Comparison of ENCODE assay signal across 8 cellular contexts in the genomic region with DNA sequence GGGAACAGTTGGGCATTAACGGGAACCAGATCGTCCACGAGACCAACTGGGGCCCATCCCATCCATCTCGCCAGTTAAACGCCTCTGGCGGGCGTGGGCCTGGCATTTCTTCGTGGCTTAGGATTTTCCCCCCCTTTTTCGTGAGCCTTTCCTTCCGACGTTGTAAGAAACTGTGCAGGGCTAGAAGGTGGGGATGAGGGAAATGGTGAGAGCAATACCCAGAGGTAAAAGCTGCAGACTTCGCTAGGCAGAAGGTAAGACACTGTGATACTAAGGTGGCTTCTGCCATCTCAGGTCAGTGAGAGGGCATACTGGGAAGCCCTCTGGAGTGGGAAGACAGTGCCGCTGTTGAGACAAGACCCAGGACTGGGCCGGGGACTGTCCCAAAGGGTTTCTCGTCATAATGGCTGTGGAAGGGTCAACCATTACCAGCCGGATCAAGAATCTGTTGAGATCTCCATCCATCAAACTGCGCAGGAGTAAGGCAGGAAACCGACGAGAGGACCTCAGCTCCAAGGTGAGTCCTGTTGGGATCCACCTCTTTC. TPM values are rescaled to one million over a fixed set of nuclear protein-coding genes. Genes with fewer than 3 reads are reported as not detected.
DNase-seq lines count a peak whose midpoint lies in the region; ATAC-seq and TF ChIP-seq lines count a peak whose summit lies in the region.

No MANE protein-coding gene starts in this region.

- H3K4me3 ChIP-seq in A673 (ENCODE audit: low read depth, low read length, poor library complexity, severe bottlenecking) (peak overlapping the region; percentile 65), HFF-Myc (replicated peaks; ENCODE audit: low read depth, low read length) (peak overlapping the region; percentile 56), iPS-18c (ENCODE audit: insufficient read depth, low read depth, low read length) (peak overlapping the region; percentile 78)

- CTCF ChIA-PET in A673 (lab: Charles Lee): interaction anchor here (0.5 to 3.9 kb wide), 6 partner anchors 36 to 1014 kb away, joined by 3 to 48 read pairs (median 4); no protein-coding TSS in a partner anchor

- no peak for ATAC-seq in activated naive CD4-positive, alpha-beta T cell treated with anti-CD3 and anti-CD28 coated beads, Interleukin-2, amount 50 U/mL, for 72 hours
- ATAC-seq in stimulated activated naive CD8-positive, alpha-beta T cell treated with anti-CD3 and anti-CD28 coated beads, Interleukin-15, Interleukin-2, amounts not matched to agents 100 U/mL and 50 U/mL, for 24 hours: no peak
- no peak for ATAC-seq in HG03025 (IDR thresholded peaks at IDR 0.05; ENCODE audit: low FRiP score, unreplicated experiment)
- ATAC-seq in GM18861 (IDR thresholded peaks at IDR 0.05; ENCODE audit: unreplicated experiment): no peak

- TF ChIP-seq CTCF in A673 (conservative IDR thresholded peaks at IDR 0.05; ENCODE audit: low read depth, low read length): no peak
- no peak for TF ChIP-seq CTCF in HFF-Myc (IDR thresholded peaks at IDR 0.05; ENCODE audit: low read depth, low read length, missing control alignments)

- DNase-seq in A673 (ENCODE audit: low spot score): no peak
- DNase-seq in HFF-Myc (ENCODE audit: extremely low read depth, low read depth): no peak
- peak in 1 of 2 donors; percentile 15 for DNase-seq in activated naive CD4-positive, alpha-beta T cell treated with anti-CD3 and anti-CD28 coated beads, Interleukin-2, amount 50 U/mL, for 72 hours (ENCODE audit: low spot score in 2 of 2)
- DNase-seq in stimulated activated naive CD8-positive, alpha-beta T cell treated with anti-CD3 and anti-CD28 coated beads, Interleukin-15, Interleukin-2, amounts not matched to agents 100 U/mL and 50 U/mL, for 24 hours: peak; percentile 11
- DNase-seq in MV-4-11 (lab: John Stamatoyannopoulos, UW): no peak

- H3K4me1 ChIP-seq in A673 (ENCODE audit: insufficient read depth, low read length, poor library complexity, severe bottlenecking): peaks cover 35% of the 10 kb centered on the region

- POLR2A ChIA-PET in A673 (lab: Charles Lee; ENCODE audit: low non-redundant PET): interaction anchor here (0.8 kb wide), 1 partner anchor 79 kb away, joined by 3 read pairs; no protein-coding TSS in a partner anchor

- no peaks in the 10 kb centered on the region for H3K36me3 ChIP-seq in A673 (ENCODE audit: insufficient read depth, low read length, poor library complexity, severe bottlenecking)

- H3K27ac ChIP-seq in A673 (ENCODE audit: low read depth, low read length, poor library complexity, severe bottlenecking): peak overlapping the region; percentile 78

- BruUV-seq in A673 (replicated peaks; lab: Mats Ljungman, UMichigan): TSS peak; percentile 19

- intact Hi-C loops in A673 (cut with micrococcal nuclease; ENCODE audit: unreplicated experiment): loop anchor here (2.0 kb wide), 1 partner anchor 36 kb away; no protein-coding TSS in a partner anchor

- no peaks in the 10 kb centered on the region for H3K27me3 ChIP-seq in A673 (replicated peaks; ENCODE audit: insufficient read depth, low read depth, low read length, poor library complexity)

- no peaks in the 10 kb centered on the region for H3K9me3 Mint-ChIP-seq in activated naive CD4-positive, alpha-beta T cell treated with anti-CD3 and anti-CD28 coated beads, Interleukin-2, amount 50 U/mL, for 72 hours

- H3K9me3 ChIP-seq in A673 (ENCODE audit: low read depth, low read length, poor library complexity, severe bottlenecking) (no peaks in the 10 kb centered on the region), iPS-18c (ENCODE audit: control insufficient read depth, insufficient read depth, low read length) (no peaks in the 10 kb centered on the region)

- H3K27ac Mint-ChIP-seq in activated naive CD4-positive, alpha-beta T cell treated with anti-CD3 and anti-CD28 coated beads, Interleukin-2, amount 50 U/mL, for 72 hours: peak overlapping the region; percentile 87 to 95

- H3K36me3 Mint-ChIP-seq in activated naive CD4-positive, alpha-beta T cell treated with anti-CD3 and anti-CD28 coated beads, Interleukin-2, amount 50 U/mL, for 72 hours: no peaks in the 10 kb centered on the region

RNA-seq across cellular contexts. Expression of a gene that starts 0.7 kb away (rescaled TPM):
- total RNA-seq in A673 (2021): 29.3 and 30.7 TPM in 2 replicates
- 10 to 100 TPM; 31.0 to 31.3 TPM for total RNA-seq in activated naive CD4-positive, alpha-beta T cell treated with anti-CD3 and anti-CD28 coated beads, Interleukin-2, amount 50 U/mL, for 72 hours

RNA-seq across cellular contexts. Expression of a gene that starts 52.9 kb away (rescaled TPM):
- 18.3 and 18.8 TPM in 2 replicates for total RNA-seq in A673 (2021)
- 10 to 100 TPM; 13.5 to 17.7 TPM for total RNA-seq in activated naive CD4-positive, alpha-beta T cell treated with anti-CD3 and anti-CD28 coated beads, Interleukin-2, amount 50 U/mL, for 72 hours
